Comparison of ENCODE assay signal across 2 cellular contexts in genomic region chr3:148820885-148821284, GRCh38.
TF ChIP-seq lines count a peak whose summit lies in the region.

No MANE protein-coding gene starts in this region.

TF ChIP-seq in HepG2, 621 proteins besides CTCF, POLR2A, EP300 and RAD21:
- TF ChIP-seq RARA (CRISPR knock-in tag; IDR thresholded peaks at IDR 0.05), result peak; percentile 47; the same call in 1 of the 2 replicates
- TF ChIP-seq ZBTB38 (CRISPR knock-in tag; IDR thresholded peaks at IDR 0.05), result no peak
- no peak for TF ChIP-seq ZNF747 (CRISPR knock-in tag; IDR thresholded peaks at IDR 0.05; ENCODE audit: borderline replicate concordance)

TF ChIP-seq in H1, 55 proteins besides CTCF, POLR2A, EP300 and RAD21:
- TF ChIP-seq, protein P1, sequence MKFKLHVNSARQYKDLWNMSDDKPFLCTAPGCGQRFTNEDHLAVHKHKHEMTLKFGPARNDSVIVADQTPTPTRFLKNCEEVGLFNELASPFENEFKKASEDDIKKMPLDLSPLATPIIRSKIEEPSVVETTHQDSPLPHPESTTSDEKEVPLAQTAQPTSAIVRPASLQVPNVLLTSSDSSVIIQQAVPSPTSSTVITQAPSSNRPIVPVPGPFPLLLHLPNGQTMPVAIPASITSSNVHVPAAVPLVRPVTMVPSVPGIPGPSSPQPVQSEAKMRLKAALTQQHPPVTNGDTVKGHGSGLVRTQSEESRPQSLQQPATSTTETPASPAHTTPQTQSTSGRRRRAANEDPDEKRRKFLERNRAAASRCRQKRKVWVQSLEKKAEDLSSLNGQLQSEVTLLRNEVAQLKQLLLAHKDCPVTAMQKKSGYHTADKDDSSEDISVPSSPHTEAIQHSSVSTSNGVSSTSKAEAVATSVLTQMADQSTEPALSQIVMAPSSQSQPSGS (IDR thresholded peaks at IDR 0.05; ENCODE audit: low read length), result no peak
- 0 out of 2 replicates have a peak, but pooled peaks have one; percentile 10 for TF ChIP-seq TEAD4 (IDR thresholded peaks at IDR 0.05; ENCODE audit: low read depth, low read length)
